ENCODE assay signal across 18 cellular contexts in the genomic region with DNA sequence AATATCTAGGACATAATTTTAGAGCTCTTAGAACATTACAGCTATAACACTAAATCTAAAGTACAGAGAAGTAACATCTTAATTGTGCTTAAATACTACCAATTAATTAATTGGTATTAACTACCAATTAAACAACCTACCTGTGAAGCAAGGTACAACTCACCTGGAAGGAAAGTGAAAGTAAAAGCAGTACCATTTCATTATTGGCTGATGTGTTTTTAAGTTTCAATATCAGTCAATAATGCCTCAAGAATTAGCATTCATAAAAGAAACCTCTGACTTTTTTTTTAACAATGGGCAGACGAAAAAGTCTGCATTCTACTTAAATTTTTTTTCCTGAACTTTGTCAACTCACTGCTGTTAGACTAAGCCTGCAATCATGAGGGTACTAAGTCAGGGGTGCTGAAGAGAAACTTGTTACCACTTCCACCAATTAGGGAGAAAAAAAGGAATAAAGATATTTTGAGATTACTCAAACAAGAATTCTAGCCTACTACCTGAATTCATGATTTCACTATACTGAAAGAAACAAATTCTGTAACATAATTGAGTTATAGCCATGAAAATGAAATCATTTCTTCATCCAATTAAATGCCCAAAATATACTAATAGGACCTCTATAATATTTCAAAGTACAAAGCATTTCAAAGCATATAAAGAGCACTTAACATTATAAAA. TPM values are rescaled to one million over a fixed set of nuclear protein-coding genes. Genes with fewer than 3 reads are reported as not detected.
A peak's percentile ranks its signal among the peaks of the same experiment; 100 is the strongest.
DNase-seq lines count a peak whose midpoint lies in the region; ATAC-seq and TF ChIP-seq lines count a peak whose summit lies in the region.
"Had no signal": no experiment of that assay in that cellular context is flagged by ENCODE, and none has a peak within 500 bp of the region (broad histone marks: within the 10 kb centered on the region; RNA-seq: fewer than 3 reads in every experiment).

No MANE protein-coding gene starts in this region.

- H3K9me3 Mint-ChIP-seq in T-helper 2 cell treated with Interferon-gamma antibody and Interleukin-4, amounts not matched to agents 5 μg/mL and 100 μg/mL, for 36 hours, result no peaks in the 10 kb centered on the region

- peaks cover 20% of the 10 kb centered on the region for H3K36me3 Mint-ChIP-seq in T-helper 2 cell treated with Interferon-gamma antibody and Interleukin-4, amounts not matched to agents 5 μg/mL and 100 μg/mL, for 36 hours (ENCODE audit: low read depth)

- 7% methylated on average over 1 of the region's 1 CpG for WGBS in right lobe of liver (ENCODE audit: insufficient coverage, low coverage, low lambda C conversion rate, missing lambda C conversion rate)
- 57 to 64% methylated on average over 1 of the region's 1 CpG for WGBS in thyroid gland, 2 donors

- no peaks in the 10 kb centered on the region for H3K27me3 ChIP-seq in right lobe of liver
- H3K27me3 ChIP-seq in thyroid gland, result no peaks in the 10 kb centered on the region
- no peaks in the 10 kb centered on the region for H3K27me3 ChIP-seq in ascending aorta
- H3K27me3 ChIP-seq: sigmoid colon had no signal

- H3K4me1 ChIP-seq in right lobe of liver (peaks cover 0 to 24% (median 8%) of the 10 kb centered on the region in 4 donors), thyroid gland (peaks cover 22 to 31% of the 10 kb centered on the region in 2 donors), ascending aorta (peaks cover 0 to 7% of the 10 kb centered on the region in 2 donors)

- TF ChIP-seq POLR2A in right lobe of liver (IDR thresholded peaks at IDR 0.05) (no peak), thyroid gland (IDR thresholded peaks at IDR 0.05) (no peak)

- H3K36me3 ChIP-seq in right lobe of liver, result no peaks in the 10 kb centered on the region
- no peaks in the 10 kb centered on the region for H3K36me3 ChIP-seq in thyroid gland
- H3K36me3 ChIP-seq in ascending aorta, result peaks cover 2 to 15% of the 10 kb centered on the region in 2 donors

- H3K27ac Mint-ChIP-seq in T-helper 2 cell treated with Interferon-gamma antibody and Interleukin-4, amounts not matched to agents 5 μg/mL and 100 μg/mL, for 36 hours, result peak overlapping the region; percentile 69

- no peak for DNase-seq in activated CD4-positive, CD25-positive, alpha-beta regulatory T cell treated with anti-CD3 and anti-CD28 coated beads, Interleukin-2, amount 50 U/mL, for 72 hours
- DNase-seq in GM10266 (ENCODE audit: extremely low spot score) (peak; percentile 11), right lobe of liver (no peak), thyroid gland (no peak), ascending aorta (ENCODE audit: low spot score in 2 of 2) (no peak), cardiac septum (ENCODE audit: low spot score) (no peak)
- no peak for DNase-seq in T-helper 2 cell treated with Interferon-gamma antibody and Interleukin-4, amounts not matched to agents 5 μg/mL and 100 μg/mL, for 36 hours (ENCODE audit: low spot score)
- DNase-seq: activated CD4-positive, alpha-beta T cell treated with anti-CD3 and anti-CD28 coated beads for 48 hours; caudate nucleus; COR-L47; GF-D8; H7; mesendoderm; NCI-H146; NCI-H510A treated with DMSO at 0.1 percent for 48 hours; sigmoid colon; stimulated activated CD4-positive, alpha-beta T cell treated with anti-CD3 and anti-CD28 coated beads, Interleukin-4, amount 100 ng/mL, for 4 hours had no signal

- H3K4me3 ChIP-seq in right lobe of liver, result peak overlapping the region in 2 of 3 donors; percentile 25 to 28
- no peak overlapping the region for H3K4me3 ChIP-seq in thyroid gland (replicated peaks in 1 of 3)
- H3K4me3 ChIP-seq in ascending aorta, result no peak overlapping the region
- H3K4me3 ChIP-seq: sigmoid colon had no signal

- H3K4me1 Mint-ChIP-seq in T-helper 2 cell treated with Interferon-gamma antibody and Interleukin-4, amounts not matched to agents 5 μg/mL and 100 μg/mL, for 36 hours (ENCODE audit: low read depth), result peaks cover 17% of the 10 kb centered on the region

- peak; percentile 60 to 87 for ATAC-seq in activated CD4-positive, CD25-positive, alpha-beta regulatory T cell treated with anti-CD3 and anti-CD28 coated beads, Interleukin-2, amount 50 U/mL, for 24 hours
- peak in 3 of 4 donors; percentile 27 to 58 (median 27) for ATAC-seq in right lobe of liver

- no peaks in the 10 kb centered on the region for H3K27me3 Mint-ChIP-seq in T-helper 2 cell treated with Interferon-gamma antibody and Interleukin-4, amounts not matched to agents 5 μg/mL and 100 μg/mL, for 36 hours (ENCODE audit: low read depth)

- peak overlapping the region; percentile 43 for H3K4me3 Mint-ChIP-seq in T-helper 2 cell treated with Interferon-gamma antibody and Interleukin-4, amounts not matched to agents 5 μg/mL and 100 μg/mL, for 36 hours

- H3K27ac ChIP-seq in right lobe of liver (peak overlapping the region in 2 of 3 donors; percentile 63 to 78), thyroid gland (no peak overlapping the region), ascending aorta (no peak overlapping the region)
- H3K27ac ChIP-seq: sigmoid colon had no signal

- TF ChIP-seq CTCF in GM10266 (IDR thresholded peaks at IDR 0.05; ENCODE audit: control insufficient read depth, insufficient read depth, low read depth, missing control alignments), result no peak
- no peak for TF ChIP-seq CTCF in right lobe of liver (IDR thresholded peaks at IDR 0.05)
- TF ChIP-seq CTCF in thyroid gland (IDR thresholded peaks at IDR 0.05), result no peak
- TF ChIP-seq CTCF in ascending aorta (IDR thresholded peaks at IDR 0.05), result no peak

- H3K9me3 ChIP-seq in right lobe of liver (no peaks in the 10 kb centered on the region), thyroid gland (no peaks in the 10 kb centered on the region), ascending aorta (no peaks in the 10 kb centered on the region)
- H3K9me3 ChIP-seq: sigmoid colon had no signal

- intact Hi-C loops in right lobe of liver (cut with DNase I), result no loop called here
- intact Hi-C loops in thyroid gland (cut with DNase I), result no loop called here
- intact Hi-C loops in ascending aorta (cut with DNase I), result no loop called here
- intact Hi-C loops in cardiac septum (cut with DNase I), result no loop called here

RNA-seq across cellular contexts. Expression of a gene that starts 19.9 kb away (rescaled TPM):
- total RNA-seq in right lobe of liver, result 10 to 100 TPM in 3 of 6 experiments, 1 to 10 TPM in 3; 8.7 to 12.6 (median 9.8) TPM
- total RNA-seq in thyroid gland, result 10 to 100 TPM; 22.8 to 36.3 (median 26.6) TPM
- total RNA-seq in ascending aorta, result 7.9 TPM
- 15.2 TPM for total RNA-seq in cardiac septum

RNA-seq across cellular contexts. Expression of a gene that starts 46.0 kb away (rescaled TPM):
- total RNA-seq in right lobe of liver (100 to 1,000 TPM in 3 of 6 experiments, 10 to 100 TPM in 3; 65.8 to 166 (median 100) TPM), thyroid gland (10 to 100 TPM; 29.1 to 80.2 (median 52.8) TPM), ascending aorta (12.6 TPM), cardiac septum (25.0 TPM)

Comparison
In these comparisons a context has a peak if more than half of its experiments do, and no peak if none do; other contexts are left out.
1. H3K27ac ChIP-seq: peak in right lobe of liver (2 of 3); none in thyroid gland (0 of 3) and ascending aorta (0 of 2).
2. H3K4me3 ChIP-seq: peak in right lobe of liver (2 of 3); none in thyroid gland (0 of 3) and ascending aorta (0 of 2).